ENCODE assay signal across 10 cellular contexts in the genomic region with DNA sequence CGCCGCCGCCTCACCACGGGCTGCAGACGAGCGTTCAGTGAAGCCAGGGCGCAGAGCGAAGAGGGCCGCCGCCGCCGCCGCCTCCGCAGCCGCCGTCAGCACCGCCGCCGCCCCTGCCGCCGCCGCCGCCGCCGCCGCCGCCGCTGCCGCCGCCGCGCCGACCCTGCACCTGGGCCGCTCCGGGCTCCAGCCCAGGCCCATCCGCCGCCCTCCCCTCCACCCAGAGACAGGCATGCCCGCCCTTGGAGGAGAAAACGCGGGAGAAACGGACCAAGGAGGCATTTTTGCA. TPM values are rescaled to one million over a fixed set of nuclear protein-coding genes. Genes with fewer than 3 reads are reported as not detected.
DNase-seq lines count a peak whose midpoint lies in the region; ATAC-seq and TF ChIP-seq lines count a peak whose summit lies in the region.
"Had no signal": no experiment of that assay in that cellular context is flagged by ENCODE, and none has a peak within 500 bp of the region (broad histone marks: within the 10 kb centered on the region; RNA-seq: fewer than 3 reads in every experiment).

No MANE protein-coding gene starts in this region.

- CTCF ChIA-PET in activated CD8-positive, alpha-beta memory T cell treated with anti-CD3 and anti-CD28 coated beads, Interleukin-2, amount 10 ng/mL, durations not matched to agents 7 days and 5 days (lab: Charles Lee), result no interaction called here

- H3K27ac Mint-ChIP-seq in activated CD8-positive, alpha-beta memory T cell treated with anti-CD3 and anti-CD28 coated beads, Interleukin-2, amount 10 ng/mL, durations not matched to agents 7 days and 5 days, result peak overlapping the region; percentile 44
- no peak overlapping the region for H3K27ac Mint-ChIP-seq in T-helper 17 cell
- H3K27ac Mint-ChIP-seq in glutamatergic neuron (ENCODE audit: unreplicated experiment), result peak overlapping the region; percentile 68
- no peak overlapping the region for H3K27ac Mint-ChIP-seq in stimulated activated effector memory CD8-positive, alpha-beta T cell treated with anti-CD3 and anti-CD28 coated beads, Interleukin-12 subunit alpha, Interleukin-12 subunit beta, amount 100 ng/mL, for 72 hours

- H3K27me3 Mint-ChIP-seq in activated CD8-positive, alpha-beta memory T cell treated with anti-CD3 and anti-CD28 coated beads, Interleukin-2, amount 10 ng/mL, durations not matched to agents 7 days and 5 days, result peaks cover 76% of the 10 kb centered on the region
- H3K27me3 Mint-ChIP-seq in T-helper 17 cell, result peaks cover 68% of the 10 kb centered on the region
- H3K27me3 Mint-ChIP-seq in glutamatergic neuron (ENCODE audit: unreplicated experiment), result peaks cover 45% of the 10 kb centered on the region

- TF ChIP-seq CTCF in glutamatergic neuron (IDR thresholded peaks at IDR 0.05; ENCODE audit: partially characterized antibody, unreplicated experiment), result no peak

- no peak for DNase-seq in activated CD8-positive, alpha-beta memory T cell treated with anti-CD3 and anti-CD28 coated beads, Interleukin-2, amount 10 ng/mL, durations not matched to agents 7 days and 5 days
- DNase-seq in activated CD8-positive, alpha-beta memory T cell treated with anti-CD3 and anti-CD28 coated beads, Interleukin-2, amount 50 U/mL, for 48 hours, result no peak
- DNase-seq in T-helper 17 cell (no peak), glutamatergic neuron (peak; percentile 42), mesenteric fat pad (ENCODE audit: low spot score) (no peak), germinal center (ENCODE audit: low spot score) (no peak)
- DNase-seq in stimulated activated effector memory CD8-positive, alpha-beta T cell treated with anti-CD3 and anti-CD28 coated beads, Interleukin-12 subunit alpha, Interleukin-12 subunit beta, amount 100 ng/mL, for 72 hours (ENCODE audit: low spot score in 2 of 2), result no peak

- H3K4me1 Mint-ChIP-seq in activated CD8-positive, alpha-beta memory T cell treated with anti-CD3 and anti-CD28 coated beads, Interleukin-2, amount 10 ng/mL, durations not matched to agents 7 days and 5 days, result peaks cover 27% of the 10 kb centered on the region
- H3K4me1 Mint-ChIP-seq in T-helper 17 cell, result peaks cover 20% of the 10 kb centered on the region
- peaks cover 15% of the 10 kb centered on the region for H3K4me1 Mint-ChIP-seq in glutamatergic neuron (ENCODE audit: low read depth, unreplicated experiment)
- peaks cover 40% of the 10 kb centered on the region for H3K4me1 Mint-ChIP-seq in stimulated activated effector memory CD8-positive, alpha-beta T cell treated with anti-CD3 and anti-CD28 coated beads, Interleukin-12 subunit alpha, Interleukin-12 subunit beta, amount 100 ng/mL, for 72 hours

- H3K36me3 Mint-ChIP-seq in activated CD8-positive, alpha-beta memory T cell treated with anti-CD3 and anti-CD28 coated beads, Interleukin-2, amount 10 ng/mL, durations not matched to agents 7 days and 5 days, result peaks cover 12% of the 10 kb centered on the region
- H3K36me3 Mint-ChIP-seq in T-helper 17 cell (ENCODE audit: low read depth) (peaks cover 11% of the 10 kb centered on the region), glutamatergic neuron (ENCODE audit: unreplicated experiment) (peaks cover 4% of the 10 kb centered on the region)
- H3K36me3 Mint-ChIP-seq in stimulated activated effector memory CD8-positive, alpha-beta T cell treated with anti-CD3 and anti-CD28 coated beads, Interleukin-12 subunit alpha, Interleukin-12 subunit beta, amount 100 ng/mL, for 72 hours, result peaks cover 18% of the 10 kb centered on the region

- no peak for ATAC-seq in activated CD8-positive, alpha-beta memory T cell treated with anti-CD3 and anti-CD28 coated beads, Interleukin-2, amount 10 ng/mL, durations not matched to agents 7 days and 5 days
- no peak for ATAC-seq in T-helper 17 cell
- ATAC-seq in stimulated activated effector memory CD8-positive, alpha-beta T cell treated with anti-CD3 and anti-CD28 coated beads, Interleukin-12 subunit alpha, Interleukin-12 subunit beta, amount 100 ng/mL, for 72 hours, result no peak
- no peak for ATAC-seq in HG03045 (IDR thresholded peaks at IDR 0.05; ENCODE audit: unreplicated experiment)
- ATAC-seq: HCT116 had no signal

- peak overlapping the region; percentile 66 for H3K4me3 Mint-ChIP-seq in activated CD8-positive, alpha-beta memory T cell treated with anti-CD3 and anti-CD28 coated beads, Interleukin-2, amount 10 ng/mL, durations not matched to agents 7 days and 5 days
- peak overlapping the region; percentile 75 for H3K4me3 Mint-ChIP-seq in T-helper 17 cell
- peak overlapping the region; percentile 76 for H3K4me3 Mint-ChIP-seq in glutamatergic neuron (ENCODE audit: unreplicated experiment)
- H3K4me3 Mint-ChIP-seq in stimulated activated effector memory CD8-positive, alpha-beta T cell treated with anti-CD3 and anti-CD28 coated beads, Interleukin-12 subunit alpha, Interleukin-12 subunit beta, amount 100 ng/mL, for 72 hours, result peak overlapping the region; percentile 54

- no peaks in the 10 kb centered on the region for H3K9me3 Mint-ChIP-seq in activated CD8-positive, alpha-beta memory T cell treated with anti-CD3 and anti-CD28 coated beads, Interleukin-2, amount 10 ng/mL, durations not matched to agents 7 days and 5 days (ENCODE audit: low read depth)
- H3K9me3 Mint-ChIP-seq in glutamatergic neuron (ENCODE audit: unreplicated experiment), result peaks cover 46% of the 10 kb centered on the region
- peaks cover under 1% of the 10 kb centered on the region for H3K9me3 Mint-ChIP-seq in stimulated activated effector memory CD8-positive, alpha-beta T cell treated with anti-CD3 and anti-CD28 coated beads, Interleukin-12 subunit alpha, Interleukin-12 subunit beta, amount 100 ng/mL, for 72 hours

- H3K9me3 ChIP-seq in T-helper 17 cell (ENCODE audit: control insufficient read depth, low read length, poor library complexity, severe bottlenecking), result peaks cover 3% of the 10 kb centered on the region

RNA-seq across cellular contexts. Expression of gene POU3F3, which starts 3.0 kb away (rescaled TPM):
- total RNA-seq in activated CD8-positive, alpha-beta memory T cell treated with anti-CD3 and anti-CD28 coated beads, Interleukin-2, amount 10 ng/mL, durations not matched to agents 7 days and 5 days, result not detected
- total RNA-seq in T-helper 17 cell (not detected), glutamatergic neuron (ENCODE audit: unreplicated experiment) (0.54 TPM), mesenteric fat pad (not detected)
- total RNA-seq: myocyte had no signal

Comparison
In these comparisons a context has a peak if more than half of its experiments do, and no peak if none do; other contexts are left out.
1. H3K27ac Mint-ChIP-seq: peak in activated CD8-positive, alpha-beta memory T cell treated with anti-CD3 and anti-CD28 coated beads, Interleukin-2, amount 10 ng/mL, durations not matched to agents 7 days and 5 days (single experiment) and glutamatergic neuron (single experiment); none in T-helper 17 cell (single experiment) and stimulated activated effector memory CD8-positive, alpha-beta T cell treated with anti-CD3 and anti-CD28 coated beads, Interleukin-12 subunit alpha, Interleukin-12 subunit beta, amount 100 ng/mL, for 72 hours (single experiment).
2. Peak in every context shown above with its lines, with median percentiles within 50 percentile points of each other: H3K4me3 Mint-ChIP-seq.